Comparison of ENCODE assay signal across 18 cellular contexts in the genomic region with DNA sequence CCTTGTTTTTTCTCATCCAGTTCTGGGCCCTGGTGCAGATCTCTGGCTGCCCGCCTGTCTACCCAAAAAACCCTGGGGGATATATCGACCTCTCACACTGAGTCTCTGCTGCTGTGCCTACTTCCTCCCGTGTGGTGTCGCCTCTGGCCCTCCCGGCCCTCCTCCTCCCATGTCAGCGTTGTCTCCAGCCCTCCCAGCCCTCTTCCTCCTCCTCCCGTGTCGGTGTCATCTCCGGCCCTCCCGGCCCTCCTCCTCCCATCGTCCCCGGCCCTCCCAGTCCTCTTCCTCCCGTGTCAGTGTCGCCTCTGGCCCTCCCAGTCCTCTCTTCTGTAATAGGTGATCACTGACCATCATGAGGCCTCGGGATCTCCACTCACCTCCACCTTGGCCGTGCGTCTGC.
DNase-seq lines count a peak whose midpoint lies in the region; FAIRE-seq and TF ChIP-seq lines count a peak whose summit lies in the region.
"Had no signal": no experiment of that assay in that cellular context is flagged by ENCODE, and none has a peak within 500 bp of the region (broad histone marks: within the 10 kb centered on the region; RNA-seq: fewer than 3 reads in every experiment).

No MANE protein-coding gene starts in this region.

- no peak overlapping the region for H3K9ac ChIP-seq in astrocyte (ENCODE audit: low read length)

- H3K9me3 ChIP-seq in astrocyte (ENCODE audit: insufficient read depth, low read depth, low read length) = no peaks in the 10 kb centered on the region
- H3K9me3 ChIP-seq: gastrocnemius medialis, pancreas, sigmoid colon, SJSA1 had no signal

- DNase-seq in H7 (peak; percentile 69), astrocyte (ENCODE audit: low read depth) (no peak), iPS-NIHi7 (ENCODE audit: extremely low spot score) (peak; percentile 59), progenitor cell of endocrine pancreas (ENCODE audit: low spot score, unreplicated experiment) (no peak), COR-L47 (lab: John Stamatoyannopoulos, UW) (no peak)
- DNase-seq in effector CD4-positive, alpha-beta T cell = no peak
- DNase-seq in activated CD4-positive, alpha-beta T cell treated with anti-CD3 and anti-CD28 coated beads, Interleukin-2, amount 50 U/mL, for 4 hours = no peak
- DNase-seq: activated CD4-positive, alpha-beta T cell treated with anti-CD3 and anti-CD28 coated beads for 36 hours; activated naive CD4-positive, alpha-beta T cell treated with anti-CD3 and anti-CD28 coated beads, Interleukin-2, amount 10 ng/mL, durations not matched to agents 7 days and 5 days; activated T-cell treated with anti-CD3 and anti-CD28 coated beads, Interleukin-2, amount 50 U/mL, for 4 hours; CD8-positive, alpha-beta T cell; gastrocnemius medialis; naive B cell; NCI-H1436; NCI-H524 treated with DMSO at 0.1 percent for 48 hours; pancreas; sigmoid colon had no signal

- H3K36me3 Mint-ChIP-seq in astrocyte (ENCODE audit: low read depth, unreplicated experiment) = peaks cover 12% of the 10 kb centered on the region
- peaks cover 41% of the 10 kb centered on the region for H3K36me3 Mint-ChIP-seq in progenitor cell of endocrine pancreas (ENCODE audit: insufficient read depth)
- H3K36me3 Mint-ChIP-seq: activated naive CD4-positive, alpha-beta T cell treated with anti-CD3 and anti-CD28 coated beads, Interleukin-2, amount 10 ng/mL, durations not matched to agents 7 days and 5 days; CD8-positive, alpha-beta T cell; naive B cell had no signal

- peaks cover 17% of the 10 kb centered on the region for H3K4me1 Mint-ChIP-seq in astrocyte (ENCODE audit: low read depth, unreplicated experiment)
- peaks cover 4% of the 10 kb centered on the region for H3K4me1 Mint-ChIP-seq in progenitor cell of endocrine pancreas (ENCODE audit: low read depth)
- H3K4me1 Mint-ChIP-seq: activated CD4-positive, alpha-beta T cell treated with anti-CD3 and anti-CD28 coated beads for 36 hours; activated naive CD4-positive, alpha-beta T cell treated with anti-CD3 and anti-CD28 coated beads, Interleukin-2, amount 10 ng/mL, durations not matched to agents 7 days and 5 days; naive B cell had no signal

- no peaks in the 10 kb centered on the region for H4K20me1 ChIP-seq in astrocyte (ENCODE audit: insufficient read depth, low read length)

- H3K27me3 ChIP-seq in H7 (ENCODE audit: control insufficient read depth, insufficient read depth, low read length) (no peaks in the 10 kb centered on the region), astrocyte (ENCODE audit: insufficient read depth, low read length) (no peaks in the 10 kb centered on the region)
- H3K27me3 ChIP-seq: gastrocnemius medialis, pancreas, sigmoid colon, SJSA1 had no signal

- H3K27ac ChIP-seq in astrocyte (ENCODE audit: low read depth, low read length) = no peak overlapping the region
- H3K27ac ChIP-seq: gastrocnemius medialis, pancreas, sigmoid colon, SJSA1 had no signal

- H3K27ac Mint-ChIP-seq in astrocyte (ENCODE audit: unreplicated experiment) (peak overlapping the region; percentile 94), progenitor cell of endocrine pancreas (peak overlapping the region; percentile 5)
- H3K27ac Mint-ChIP-seq: activated CD4-positive, alpha-beta T cell treated with anti-CD3 and anti-CD28 coated beads for 36 hours; activated naive CD4-positive, alpha-beta T cell treated with anti-CD3 and anti-CD28 coated beads, Interleukin-2, amount 10 ng/mL, durations not matched to agents 7 days and 5 days; CD8-positive, alpha-beta T cell; naive B cell had no signal

- H3K4me3 Mint-ChIP-seq in astrocyte (ENCODE audit: unreplicated experiment) (no peak overlapping the region), progenitor cell of endocrine pancreas (ENCODE audit: low read depth) (no peak overlapping the region)
- H3K4me3 Mint-ChIP-seq: activated CD4-positive, alpha-beta T cell treated with anti-CD3 and anti-CD28 coated beads for 36 hours; activated naive CD4-positive, alpha-beta T cell treated with anti-CD3 and anti-CD28 coated beads, Interleukin-2, amount 10 ng/mL, durations not matched to agents 7 days and 5 days; activated T-cell treated with anti-CD3 and anti-CD28 coated beads, Interleukin-2, amount 50 U/mL, for 4 hours; CD8-positive, alpha-beta T cell had no signal

- H3K4me2 ChIP-seq in astrocyte (ENCODE audit: low read length) = no peak overlapping the region

- H3K4me3 ChIP-seq in H7 (ENCODE audit: insufficient read depth, low read depth, low read length) (no peak overlapping the region), astrocyte (ENCODE audit: insufficient read depth, low read depth, low read length) (no peak overlapping the region)
- H3K4me3 ChIP-seq: gastrocnemius medialis, pancreas, sigmoid colon, SJSA1 had no signal

- no peaks in the 10 kb centered on the region for H3K79me2 ChIP-seq in astrocyte (ENCODE audit: insufficient read depth, low read length)

- H3K27me3 Mint-ChIP-seq in astrocyte (ENCODE audit: low read depth, unreplicated experiment) (no peaks in the 10 kb centered on the region), progenitor cell of endocrine pancreas (no peaks in the 10 kb centered on the region)

- H3K4me1 ChIP-seq in astrocyte (ENCODE audit: insufficient read depth, low read length) = peaks cover 6% of the 10 kb centered on the region
- H3K4me1 ChIP-seq: gastrocnemius medialis, pancreas, sigmoid colon, SJSA1 had no signal

- TF ChIP-seq CTCF in astrocyte (IDR thresholded peaks at IDR 0.05; ENCODE audit: insufficient read depth, low read depth, low read length) = no peak
- no peak for TF ChIP-seq CTCF in progenitor cell of endocrine pancreas (IDR thresholded peaks at IDR 0.05; ENCODE audit: unreplicated experiment)

- H3K36me3 ChIP-seq in H7 (replicated peaks; ENCODE audit: control insufficient read depth, insufficient read depth, low read length) (0 out of 2 replicates have a peak, but pooled peaks cover 1% of the 10 kb centered on the region), astrocyte (ENCODE audit: insufficient read depth, low read length) (peaks cover 5% of the 10 kb centered on the region)
- H3K36me3 ChIP-seq: SJSA1 had no signal

- FAIRE-seq in astrocyte (lab: Jason Lieb, UNC) = no peak

- no peaks in the 10 kb centered on the region for H3K9me3 Mint-ChIP-seq in astrocyte (ENCODE audit: unreplicated experiment)
- H3K9me3 Mint-ChIP-seq in progenitor cell of endocrine pancreas (ENCODE audit: low read depth) = no peaks in the 10 kb centered on the region
- H3K9me3 Mint-ChIP-seq: activated naive CD4-positive, alpha-beta T cell treated with anti-CD3 and anti-CD28 coated beads, Interleukin-2, amount 10 ng/mL, durations not matched to agents 7 days and 5 days; activated T-cell treated with anti-CD3 and anti-CD28 coated beads, Interleukin-2, amount 50 U/mL, for 4 hours; CD8-positive, alpha-beta T cell; naive B cell had no signal

- no peak overlapping the region for H2AFZ ChIP-seq in astrocyte (ENCODE audit: low read depth, low read length)

Comparison
In these comparisons a context has a peak if more than half of its experiments do, and no peak if none do; other contexts are left out.
1. DNase-seq: peak in H7 (single experiment) and iPS-NIHi7 (single experiment); none in astrocyte (single experiment), progenitor cell of endocrine pancreas (single experiment), COR-L47 (single experiment), effector CD4-positive, alpha-beta T cell (single experiment) and activated CD4-positive, alpha-beta T cell treated with anti-CD3 and anti-CD28 coated beads, Interleukin-2, amount 50 U/mL, for 4 hours (0 of 2).